Comparison of ENCODE assay signal across 1 cellular context in the genomic region with DNA sequence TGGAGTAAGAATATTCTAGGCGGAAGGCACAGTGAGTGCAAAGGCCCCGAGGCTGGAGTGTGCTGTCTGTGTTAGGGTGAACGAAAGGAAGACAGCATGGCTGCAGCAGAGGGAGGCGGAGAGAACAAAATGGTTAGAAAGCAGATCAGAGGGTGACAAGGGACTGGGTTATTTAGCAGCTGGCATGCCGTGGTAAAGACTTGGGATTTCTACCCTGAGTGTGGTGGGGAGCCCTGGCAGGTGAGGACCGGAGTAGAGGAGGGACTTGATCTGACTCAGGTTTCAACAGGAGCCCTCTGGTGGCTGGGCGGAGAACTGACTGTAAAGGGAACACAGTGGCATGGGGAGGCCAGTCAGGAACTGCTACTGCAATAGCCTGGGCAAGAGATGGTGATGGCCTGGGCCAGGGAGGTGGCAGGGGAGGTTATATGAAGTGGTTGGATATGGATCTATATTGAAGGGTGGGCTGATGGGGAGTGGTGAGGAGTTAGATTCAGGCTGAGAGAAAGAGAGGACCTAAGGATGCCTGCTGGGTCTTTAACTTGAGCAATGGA.
TF ChIP-seq lines count a peak whose summit lies in the region.

No MANE protein-coding gene starts in this region.

TF ChIP-seq in K562, 482 proteins besides CTCF, POLR2A, EP300 and RAD21 (continued from another document and continues in another):
- TF ChIP-seq YY1 (IDR thresholded peaks at IDR 0.05; ENCODE audit: borderline replicate concordance in 1 of 3, control insufficient read depth in 1 of 3, extremely low read depth in 1 of 3, insufficient read depth in 3 of 3, insufficient read length in 1 of 3, insufficient replicate concordance in 2 of 3, low read depth in 1 of 3, low read length in 2 of 3) (peak in 2 of 3 experiments; percentile 23 to 28), NR1H2 (CRISPR knock-in tag; IDR thresholded peaks at IDR 0.05) (no peak; the same call in 1 of the 2 replicates), ZNF586 (CRISPR knock-in tag; conservative IDR thresholded peaks at IDR 0.05) (no peak), HDGF (IDR thresholded peaks at IDR 0.05) (peak; percentile 83), SAFB2 (IDR thresholded peaks at IDR 0.05; ENCODE audit: borderline replicate concordance, low read depth, low read length, severe bottlenecking) (no peak), SAFB (IDR thresholded peaks at IDR 0.05; ENCODE audit: borderline replicate concordance, low read depth, low read length) (no peak), DIDO1 (tag; IDR thresholded peaks at IDR 0.05; ENCODE audit: low read depth) (no peak), KAT2B (IDR thresholded peaks at IDR 0.05; ENCODE audit: low read depth, low read length) (no peak), ZNF407 (IDR thresholded peaks at IDR 0.05; ENCODE audit: low read depth) (no peak), SRF (CRISPR knock-in tag; IDR thresholded peaks at IDR 0.05) (0 out of 4 replicates have a peak, but pooled peaks of 1 of the 2 experiments have one; percentile 7), NR2F6 (CRISPR knock-in tag; IDR thresholded peaks at IDR 0.05) (no peak), ZBED1 (IDR thresholded peaks at IDR 0.05) (0 out of 2 replicates have a peak, but pooled peaks have one; percentile 53), CREB1 (IDR thresholded peaks at IDR 0.05) (no peak), CREB1 (CRISPR knock-in tag; IDR thresholded peaks at IDR 0.05) (no peak), HDAC6 (IDR thresholded peaks at IDR 0.05; ENCODE audit: low read depth, low read length) (no peak), ARID2 (IDR thresholded peaks at IDR 0.05) (peak; percentile 82), PTTG1 (tag; IDR thresholded peaks at IDR 0.05; ENCODE audit: low read depth) (no peak), ZNF551 (CRISPR knock-in tag; IDR thresholded peaks at IDR 0.05) (no peak), ZNF274 (IDR thresholded peaks at IDR 0.05; ENCODE audit: borderline replicate concordance, low read depth, low read length) (no peak), TEAD1 (CRISPR knock-in tag; IDR thresholded peaks at IDR 0.05) (0 out of 4 replicates have a peak, but pooled peaks have one; percentile 17 to 38), ZNF224 (CRISPR knock-in tag; IDR thresholded peaks at IDR 0.05) (no peak), ZNF668 (CRISPR knock-in tag; IDR thresholded peaks at IDR 0.05) (peak; percentile 91), ZNF354B (CRISPR knock-in tag; IDR thresholded peaks at IDR 0.05) (no peak), KLF16 (IDR thresholded peaks at IDR 0.05) (peak; percentile 38; the same call in 1 of the 2 replicates), SPI1 (IDR thresholded peaks at IDR 0.05; ENCODE audit: borderline replicate concordance, low read depth, low read length) (peak; percentile 30; the same call in 1 of the 2 replicates), ZNF133 (CRISPR knock-in tag; IDR thresholded peaks at IDR 0.05) (0 out of 2 replicates have a peak, but pooled peaks have one; percentile 42), SAP30 (IDR thresholded peaks at IDR 0.05; ENCODE audit: borderline replicate concordance, insufficient read depth, low read depth, low read length, poor library complexity, severe bottlenecking) (no peak), ATF7 (IDR thresholded peaks at IDR 0.05) (peak; percentile 53), CEBPB (tag; IDR thresholded peaks at IDR 0.05) (peak; percentile 22; the same call in 1 of the 2 replicates)
- TF ChIP-seq, protein P1, sequence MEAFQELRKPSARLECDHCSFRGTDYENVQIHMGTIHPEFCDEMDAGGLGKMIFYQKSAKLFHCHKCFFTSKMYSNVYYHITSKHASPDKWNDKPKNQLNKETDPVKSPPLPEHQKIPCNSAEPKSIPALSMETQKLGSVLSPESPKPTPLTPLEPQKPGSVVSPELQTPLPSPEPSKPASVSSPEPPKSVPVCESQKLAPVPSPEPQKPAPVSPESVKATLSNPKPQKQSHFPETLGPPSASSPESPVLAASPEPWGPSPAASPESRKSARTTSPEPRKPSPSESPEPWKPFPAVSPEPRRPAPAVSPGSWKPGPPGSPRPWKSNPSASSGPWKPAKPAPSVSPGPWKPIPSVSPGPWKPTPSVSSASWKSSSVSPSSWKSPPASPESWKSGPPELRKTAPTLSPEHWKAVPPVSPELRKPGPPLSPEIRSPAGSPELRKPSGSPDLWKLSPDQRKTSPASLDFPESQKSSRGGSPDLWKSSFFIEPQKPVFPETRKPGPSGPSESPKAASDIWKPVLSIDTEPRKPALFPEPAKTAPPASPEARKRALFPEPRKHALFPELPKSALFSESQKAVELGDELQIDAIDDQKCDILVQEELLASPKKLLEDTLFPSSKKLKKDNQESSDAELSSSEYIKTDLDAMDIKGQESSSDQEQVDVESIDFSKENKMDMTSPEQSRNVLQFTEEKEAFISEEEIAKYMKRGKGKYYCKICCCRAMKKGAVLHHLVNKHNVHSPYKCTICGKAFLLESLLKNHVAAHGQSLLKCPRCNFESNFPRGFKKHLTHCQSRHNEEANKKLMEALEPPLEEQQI (IDR thresholded peaks at IDR 0.05): no peak; the same call in 1 of the 2 replicates
- TF ChIP-seq, protein P2, sequence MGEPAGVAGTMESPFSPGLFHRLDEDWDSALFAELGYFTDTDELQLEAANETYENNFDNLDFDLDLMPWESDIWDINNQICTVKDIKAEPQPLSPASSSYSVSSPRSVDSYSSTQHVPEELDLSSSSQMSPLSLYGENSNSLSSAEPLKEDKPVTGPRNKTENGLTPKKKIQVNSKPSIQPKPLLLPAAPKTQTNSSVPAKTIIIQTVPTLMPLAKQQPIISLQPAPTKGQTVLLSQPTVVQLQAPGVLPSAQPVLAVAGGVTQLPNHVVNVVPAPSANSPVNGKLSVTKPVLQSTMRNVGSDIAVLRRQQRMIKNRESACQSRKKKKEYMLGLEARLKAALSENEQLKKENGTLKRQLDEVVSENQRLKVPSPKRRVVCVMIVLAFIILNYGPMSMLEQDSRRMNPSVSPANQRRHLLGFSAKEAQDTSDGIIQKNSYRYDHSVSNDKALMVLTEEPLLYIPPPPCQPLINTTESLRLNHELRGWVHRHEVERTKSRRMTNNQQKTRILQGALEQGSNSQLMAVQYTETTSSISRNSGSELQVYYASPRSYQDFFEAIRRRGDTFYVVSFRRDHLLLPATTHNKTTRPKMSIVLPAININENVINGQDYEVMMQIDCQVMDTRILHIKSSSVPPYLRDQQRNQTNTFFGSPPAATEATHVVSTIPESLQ (CRISPR knock-in tag; IDR thresholded peaks at IDR 0.05): no peak
- TF ChIP-seq, protein P3, sequence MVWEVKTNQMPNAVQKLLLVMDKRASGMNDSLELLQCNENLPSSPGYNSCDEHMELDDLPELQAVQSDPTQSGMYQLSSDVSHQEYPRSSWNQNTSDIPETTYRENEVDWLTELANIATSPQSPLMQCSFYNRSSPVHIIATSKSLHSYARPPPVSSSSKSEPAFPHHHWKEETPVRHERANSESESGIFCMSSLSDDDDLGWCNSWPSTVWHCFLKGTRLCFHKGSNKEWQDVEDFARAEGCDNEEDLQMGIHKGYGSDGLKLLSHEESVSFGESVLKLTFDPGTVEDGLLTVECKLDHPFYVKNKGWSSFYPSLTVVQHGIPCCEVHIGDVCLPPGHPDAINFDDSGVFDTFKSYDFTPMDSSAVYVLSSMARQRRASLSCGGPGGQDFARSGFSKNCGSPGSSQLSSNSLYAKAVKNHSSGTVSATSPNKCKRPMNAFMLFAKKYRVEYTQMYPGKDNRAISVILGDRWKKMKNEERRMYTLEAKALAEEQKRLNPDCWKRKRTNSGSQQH (CRISPR knock-in tag; IDR thresholded peaks at IDR 0.05): 0 out of 2 replicates have a peak, but pooled peaks have one; percentile 33
- TF ChIP-seq, protein P4, sequence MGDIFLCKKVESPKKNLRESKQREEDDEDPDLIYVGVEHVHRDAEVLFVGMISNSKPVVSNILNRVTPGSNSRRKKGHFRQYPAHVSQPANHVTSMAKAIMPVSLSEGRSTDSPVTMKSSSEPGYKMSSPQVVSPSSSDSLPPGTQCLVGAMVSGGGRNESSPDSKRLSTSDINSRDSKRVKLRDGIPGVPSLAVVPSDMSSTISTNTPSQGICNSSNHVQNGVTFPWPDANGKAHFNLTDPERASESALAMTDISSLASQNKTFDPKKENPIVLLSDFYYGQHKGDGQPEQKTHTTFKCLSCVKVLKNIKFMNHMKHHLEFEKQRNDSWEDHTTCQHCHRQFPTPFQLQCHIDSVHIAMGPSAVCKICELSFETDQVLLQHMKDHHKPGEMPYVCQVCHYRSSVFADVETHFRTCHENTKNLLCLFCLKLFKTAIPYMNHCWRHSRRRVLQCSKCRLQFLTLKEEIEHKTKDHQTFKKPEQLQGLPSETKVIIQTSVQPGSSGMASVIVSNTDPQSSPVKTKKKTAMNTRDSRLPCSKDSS (IDR thresholded peaks at IDR 0.05; ENCODE audit: low read depth, partially characterized antibody): no peak
- TF ChIP-seq, protein P5, sequence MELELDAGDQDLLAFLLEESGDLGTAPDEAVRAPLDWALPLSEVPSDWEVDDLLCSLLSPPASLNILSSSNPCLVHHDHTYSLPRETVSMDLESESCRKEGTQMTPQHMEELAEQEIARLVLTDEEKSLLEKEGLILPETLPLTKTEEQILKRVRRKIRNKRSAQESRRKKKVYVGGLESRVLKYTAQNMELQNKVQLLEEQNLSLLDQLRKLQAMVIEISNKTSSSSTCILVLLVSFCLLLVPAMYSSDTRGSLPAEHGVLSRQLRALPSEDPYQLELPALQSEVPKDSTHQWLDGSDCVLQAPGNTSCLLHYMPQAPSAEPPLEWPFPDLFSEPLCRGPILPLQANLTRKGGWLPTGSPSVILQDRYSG (tag; conservative IDR thresholded peaks at IDR 0.05; ENCODE audit: low read depth): peak; percentile 70; the same call in 1 of the 2 replicates
